6 cellular contexts compared by ENCODE assay signal in genomic region chr19:35775046-35775297, GRCh38. TPM values are rescaled to one million over a fixed set of nuclear protein-coding genes. Genes with fewer than 3 reads are reported as not detected.
DNase-seq lines count a peak whose midpoint lies in the region; ATAC-seq, FAIRE-seq and TF ChIP-seq lines count a peak whose summit lies in the region.

No MANE protein-coding gene starts in this region.

- 4% methylated on average over 9 of the region's 9 CpGs for WGBS in SK-N-SH (ENCODE audit: low lambda C conversion rate)

- TF ChIP-seq RAD21 in SK-N-SH (IDR thresholded peaks at IDR 0.05; ENCODE audit: low read length), result no peak

- H3K79me2 ChIP-seq in SK-N-SH (ENCODE audit: insufficient read depth), result peaks cover 13% of the 10 kb centered on the region; the same call in 1 of the 2 replicates
- no peaks in the 10 kb centered on the region for H3K79me2 ChIP-seq in keratinocyte (ENCODE audit: control insufficient read depth, insufficient read depth, low read length)

- H3K27me3 ChIP-seq in SK-N-SH (ENCODE audit: insufficient read depth), result no peaks in the 10 kb centered on the region
- no peaks in the 10 kb centered on the region for H3K27me3 ChIP-seq in keratinocyte (ENCODE audit: control insufficient read depth, extremely low read depth, insufficient read depth, low read length)

- ATAC-seq in GM19324 (IDR thresholded peaks at IDR 0.05; ENCODE audit: low FRiP score, unreplicated experiment), result no peak

- no peaks in the 10 kb centered on the region for H3K9me1 ChIP-seq in keratinocyte (ENCODE audit: control insufficient read depth, extremely low read depth, insufficient read depth, low read length)

- H3K9ac ChIP-seq in SK-N-SH (no peak overlapping the region), keratinocyte (ENCODE audit: control insufficient read depth, extremely low read depth, insufficient read depth, low read length) (no peak overlapping the region)

- H4K20me1 ChIP-seq in SK-N-SH (ENCODE audit: insufficient read depth) (no peaks in the 10 kb centered on the region), keratinocyte (ENCODE audit: control insufficient read depth, extremely low read depth, insufficient read depth, low read length) (no peaks in the 10 kb centered on the region)

- H3K27ac ChIP-seq in SK-N-SH (ENCODE audit: low read depth in 2 of 2, low read length in 1 of 2), result no peak overlapping the region
- no peak overlapping the region for H3K27ac ChIP-seq in keratinocyte (ENCODE audit: control insufficient read depth, insufficient read depth, low read length)

- H3K9me2 ChIP-seq in SK-N-SH, result no peaks in the 10 kb centered on the region

- DNase-seq in AG09309 (ENCODE audit: low read depth), result no peak
- DNase-seq in SK-N-SH, result no peak
- DNase-seq in keratinocyte (ENCODE audit: low read depth, low spot score), result no peak
- DNase-seq in AG20443 (ENCODE audit: low spot score), result no peak
- no peak for DNase-seq in RPMI8226

- H3F3A ChIP-seq in SK-N-SH (replicated peaks; ENCODE audit: insufficient read depth), result peaks cover 8% of the 10 kb centered on the region

- H3K4me1 ChIP-seq in SK-N-SH (ENCODE audit: control insufficient read depth in 1 of 2, insufficient read depth in 2 of 2, low read depth in 1 of 2, low read length in 1 of 2) (peaks cover 0 to 12% of the 10 kb centered on the region in 2 experiments; a peak in 2 of 4 replicates), keratinocyte (ENCODE audit: control insufficient read depth, extremely low read depth, insufficient read depth, low read length) (peaks cover 4% of the 10 kb centered on the region)

- dilution Hi-C loops in keratinocyte (cut with MboI; ENCODE audit: extremely low pct_ligation_motif_present, low sequenced_read_pairs), result no loop called here

- no peaks in the 10 kb centered on the region for H3K9me3 ChIP-seq in SK-N-SH
- H3K9me3 ChIP-seq in keratinocyte (ENCODE audit: control insufficient read depth, low read depth, low read length), result no peaks in the 10 kb centered on the region

- H3K4me2 ChIP-seq in SK-N-SH (peak overlapping the region; percentile 90), keratinocyte (ENCODE audit: control insufficient read depth, extremely low read depth, insufficient read depth, low read depth, low read length) (peak overlapping the region; percentile 80)

- peak overlapping the region; percentile 2 for H3K4me3 ChIP-seq in AG09309 (ENCODE audit: control insufficient read depth, low read depth, low read length)
- H3K4me3 ChIP-seq in SK-N-SH (ENCODE audit: low read depth in 2 of 2, low read length in 1 of 2), result peak overlapping the region; percentile 59 to 76
- peak overlapping the region in 2 of 3 experiments; percentile 58 to 60 for H3K4me3 ChIP-seq in keratinocyte (ENCODE audit: control insufficient read depth in 2 of 3, extremely low read depth in 1 of 3, insufficient read depth in 2 of 3, low read depth in 1 of 3, low read length in 3 of 3)

- no peak for TF ChIP-seq CTCF in AG09309 (IDR thresholded peaks at IDR 0.05; ENCODE audit: control insufficient read depth, insufficient read depth, low read depth, low read length, missing control alignments)
- TF ChIP-seq CTCF in SK-N-SH (IDR thresholded peaks at IDR 0.05), result no peak
- no peak for TF ChIP-seq CTCF in keratinocyte (optimal IDR thresholded peaks at IDR 0.05 in 1 of 3, IDR thresholded peaks at IDR 0.05 in 1 of 3, conservative IDR thresholded peaks at IDR 0.05 in 1 of 3; ENCODE audit: extremely low read depth in 1 of 3, insufficient read depth in 2 of 3, low read length in 3 of 3)

- CTCF ChIA-PET in SK-N-SH (lab: Yijun Ruan, JAX), result no interaction called here

- H3K36me3 ChIP-seq in SK-N-SH (replicated peaks in 1 of 2; ENCODE audit: control insufficient read depth in 1 of 2, insufficient read depth in 2 of 2, low read length in 1 of 2) (no peaks in the 10 kb centered on the region), keratinocyte (ENCODE audit: control insufficient read depth in 2 of 2, extremely low read depth in 1 of 2, insufficient read depth in 2 of 2, low read length in 2 of 2) (no peaks in the 10 kb centered on the region)

- POLR2A ChIA-PET in SK-N-SH (lab: Yijun Ruan, JAX), result no interaction called here

- H2AFZ ChIP-seq in SK-N-SH (ENCODE audit: low read depth) (peak overlapping the region; percentile 76; the same call in 1 of the 2 replicates), keratinocyte (ENCODE audit: control insufficient read depth, low read length) (peak overlapping the region; percentile 35)

- no peak for TF ChIP-seq EP300 in SK-N-SH (IDR thresholded peaks at IDR 0.05; ENCODE audit: borderline replicate concordance in 1 of 2, low read depth in 1 of 2, low read length in 1 of 2)

- no peak for FAIRE-seq in keratinocyte (lab: Jason Lieb, UNC)

TF ChIP-seq in SK-N-SH, 30 proteins besides CTCF, POLR2A, EP300 and RAD21 (continues in another document):
- TF ChIP-seq YY1 (IDR thresholded peaks at IDR 0.05; ENCODE audit: low read depth) (no peak), JUND (IDR thresholded peaks at IDR 0.05) (no peak), FOSL2 (IDR thresholded peaks at IDR 0.05; ENCODE audit: borderline replicate concordance, low read depth) (no peak)

RNA-seq across cellular contexts. Expression of gene ARHGAP33, which starts 0.4 kb away (rescaled TPM):
- 6.5 and 7.8 TPM in 2 replicates for polyA plus RNA-seq in SK-N-SH (2012; rRNA removed)
- 1.7 and 3.8 TPM in 2 replicates for polyA plus RNA-seq in SK-N-SH (2012; cell fraction: cytosol; rRNA removed)
- 46.4 and 70.7 TPM in 2 replicates for polyA plus RNA-seq in SK-N-SH (2012; cell fraction: nucleus; rRNA removed)
- polyA plus RNA-seq in keratinocyte, result 0.23 to 0.93 TPM (median 0.49 TPM) in 3 replicates
- polyA plus RNA-seq in keratinocyte (2011; ENCODE audit: low read depth), result not detected
- 0.17 and 0.23 TPM in 2 replicates for polyA plus RNA-seq in keratinocyte (2011; cell fraction: cytosol; rRNA removed)
- 2.0 and 3.7 TPM in 2 replicates for polyA plus RNA-seq in keratinocyte (2011; cell fraction: nucleus; rRNA removed)
- 0.24 and 2.0 TPM in 2 replicates for polyA plus RNA-seq in keratinocyte (2012; ENCODE audit: low replicate concordance)
- 0.36 to 3.4 TPM (median 0.90 TPM) in 3 replicates for polyA minus RNA-seq in keratinocyte
- 1.3 TPM for polyA minus RNA-seq in keratinocyte (2011; cell fraction: cytosol; rRNA and poly(A)+ RNA removed)
- 1.6 and 2.0 TPM in 2 replicates for polyA minus RNA-seq in keratinocyte (2011; cell fraction: nucleus; rRNA and poly(A)+ RNA removed)

RNA-seq across cellular contexts. Expression of gene PROSER3, which starts 17.0 kb away (rescaled TPM):
- 12.3 and 12.5 TPM in 2 replicates for polyA plus RNA-seq in SK-N-SH (2012; rRNA removed)
- 6.8 and 8.8 TPM in 2 replicates for polyA plus RNA-seq in SK-N-SH (2012; cell fraction: cytosol; rRNA removed)
- polyA plus RNA-seq in SK-N-SH (2012; cell fraction: nucleus; rRNA removed), result 76.0 and 114 TPM in 2 replicates
- polyA plus RNA-seq in keratinocyte, result 5.3 to 15.5 TPM (median 5.5 TPM) in 3 replicates
- polyA plus RNA-seq in keratinocyte (2011; ENCODE audit: low read depth), result 2.6 TPM
- polyA plus RNA-seq in keratinocyte (2011; cell fraction: cytosol; rRNA removed), result 8.2 and 9.5 TPM in 2 replicates
- 41.6 and 58.7 TPM in 2 replicates for polyA plus RNA-seq in keratinocyte (2011; cell fraction: nucleus; rRNA removed)
- polyA plus RNA-seq in keratinocyte (2012; ENCODE audit: low replicate concordance), result 12.7 and 13.6 TPM in 2 replicates
- 14.6 to 79.7 TPM (median 16.3 TPM) in 3 replicates for polyA minus RNA-seq in keratinocyte
- polyA minus RNA-seq in keratinocyte (2011; cell fraction: cytosol; rRNA and poly(A)+ RNA removed), result 12.1 TPM
- 9.4 and 24.8 TPM in 2 replicates for polyA minus RNA-seq in keratinocyte (2011; cell fraction: nucleus; rRNA and poly(A)+ RNA removed)

RNA-seq across cellular contexts. Expression of gene HSPB6, which starts 18.1 kb away (rescaled TPM):
- 0.10 and 0.43 TPM in 2 replicates for polyA plus RNA-seq in SK-N-SH (2012; rRNA removed)
- polyA plus RNA-seq in SK-N-SH (2012; cell fraction: cytosol; rRNA removed), result 0.10 and 0.21 TPM in 2 replicates
- polyA plus RNA-seq in SK-N-SH (2012; cell fraction: nucleus; rRNA removed), result 0.12 and 0.14 TPM in 2 replicates
- not detected in 3 replicates for polyA plus RNA-seq in keratinocyte
- polyA plus RNA-seq in keratinocyte (2011; ENCODE audit: low read depth), result not detected
- polyA plus RNA-seq in keratinocyte (2011; cell fraction: cytosol; rRNA removed), result not detected in 2 replicates
- not detected in 2 replicates for polyA plus RNA-seq in keratinocyte (2011; cell fraction: nucleus; rRNA removed)
- 0.07 and 0.17 TPM in 2 replicates for polyA plus RNA-seq in keratinocyte (2012; ENCODE audit: low replicate concordance)
- 0.20 TPM in 1 of 3 replicates, not detected in the others for polyA minus RNA-seq in keratinocyte
- polyA minus RNA-seq in keratinocyte (2011; cell fraction: cytosol; rRNA and poly(A)+ RNA removed), result not detected
- not detected in 2 replicates for polyA minus RNA-seq in keratinocyte (2011; cell fraction: nucleus; rRNA and poly(A)+ RNA removed)

RNA-seq across cellular contexts. Expression of gene LIN37, which starts 26.6 kb away (rescaled TPM):
- 21.1 and 25.2 TPM in 2 replicates for polyA plus RNA-seq in SK-N-SH (2012; rRNA removed)
- 7.1 and 11.0 TPM in 2 replicates for polyA plus RNA-seq in SK-N-SH (2012; cell fraction: cytosol; rRNA removed)
- polyA plus RNA-seq in SK-N-SH (2012; cell fraction: nucleus; rRNA removed), result 68.2 and 85.3 TPM in 2 replicates
- polyA plus RNA-seq in keratinocyte, result 6.7 to 11.8 TPM (median 9.2 TPM) in 3 replicates
- polyA plus RNA-seq in keratinocyte (2011; ENCODE audit: low read depth), result 6.4 TPM
- 6.7 and 11.7 TPM in 2 replicates for polyA plus RNA-seq in keratinocyte (2011; cell fraction: cytosol; rRNA removed)
- polyA plus RNA-seq in keratinocyte (2011; cell fraction: nucleus; rRNA removed), result 29.9 and 31.0 TPM in 2 replicates
- polyA plus RNA-seq in keratinocyte (2012; ENCODE audit: low replicate concordance), result 14.0 and 15.0 TPM in 2 replicates
- polyA minus RNA-seq in keratinocyte, result 4.1 to 11.4 TPM (median 9.2 TPM) in 3 replicates
- polyA minus RNA-seq in keratinocyte (2011; cell fraction: cytosol; rRNA and poly(A)+ RNA removed), result 40.7 TPM
- 7.9 and 8.4 TPM in 2 replicates for polyA minus RNA-seq in keratinocyte (2011; cell fraction: nucleus; rRNA and poly(A)+ RNA removed)

RNA-seq across cellular contexts. Expression of gene PSENEN, which starts 29.5 kb away (rescaled TPM):
- polyA plus RNA-seq in SK-N-SH (2012; rRNA removed), result 66.3 and 99.2 TPM in 2 replicates
- polyA plus RNA-seq in SK-N-SH (2012; cell fraction: cytosol; rRNA removed), result 61.7 and 73.5 TPM in 2 replicates
- 29.1 and 42.7 TPM in 2 replicates for polyA plus RNA-seq in SK-N-SH (2012; cell fraction: nucleus; rRNA removed)
- polyA plus RNA-seq in keratinocyte, result 36.2 to 53.8 TPM (median 49.7 TPM) in 3 replicates
- polyA plus RNA-seq in keratinocyte (2011; ENCODE audit: low read depth), result 3.1 TPM
- polyA plus RNA-seq in keratinocyte (2011; cell fraction: cytosol; rRNA removed), result 49.4 and 58.2 TPM in 2 replicates
- polyA plus RNA-seq in keratinocyte (2011; cell fraction: nucleus; rRNA removed), result 36.8 and 56.0 TPM in 2 replicates
- 70.6 and 72.7 TPM in 2 replicates for polyA plus RNA-seq in keratinocyte (2012; ENCODE audit: low replicate concordance)
- polyA minus RNA-seq in keratinocyte, result 33.1 to 60.8 TPM (median 41.5 TPM) in 3 replicates
- polyA minus RNA-seq in keratinocyte (2011; cell fraction: cytosol; rRNA and poly(A)+ RNA removed), result 14.2 TPM
- 13.9 and 15.4 TPM in 2 replicates for polyA minus RNA-seq in keratinocyte (2011; cell fraction: nucleus; rRNA and poly(A)+ RNA removed)

Comparison
In these comparisons a context has a peak if more than half of its experiments do, and no peak if none do; other contexts are left out.
1. H3K4me3 ChIP-seq: peak in every context shown above with its lines; median percentile 68 in SK-N-SH; 59 in keratinocyte; 2 in AG09309.